In the genomic region with DNA sequence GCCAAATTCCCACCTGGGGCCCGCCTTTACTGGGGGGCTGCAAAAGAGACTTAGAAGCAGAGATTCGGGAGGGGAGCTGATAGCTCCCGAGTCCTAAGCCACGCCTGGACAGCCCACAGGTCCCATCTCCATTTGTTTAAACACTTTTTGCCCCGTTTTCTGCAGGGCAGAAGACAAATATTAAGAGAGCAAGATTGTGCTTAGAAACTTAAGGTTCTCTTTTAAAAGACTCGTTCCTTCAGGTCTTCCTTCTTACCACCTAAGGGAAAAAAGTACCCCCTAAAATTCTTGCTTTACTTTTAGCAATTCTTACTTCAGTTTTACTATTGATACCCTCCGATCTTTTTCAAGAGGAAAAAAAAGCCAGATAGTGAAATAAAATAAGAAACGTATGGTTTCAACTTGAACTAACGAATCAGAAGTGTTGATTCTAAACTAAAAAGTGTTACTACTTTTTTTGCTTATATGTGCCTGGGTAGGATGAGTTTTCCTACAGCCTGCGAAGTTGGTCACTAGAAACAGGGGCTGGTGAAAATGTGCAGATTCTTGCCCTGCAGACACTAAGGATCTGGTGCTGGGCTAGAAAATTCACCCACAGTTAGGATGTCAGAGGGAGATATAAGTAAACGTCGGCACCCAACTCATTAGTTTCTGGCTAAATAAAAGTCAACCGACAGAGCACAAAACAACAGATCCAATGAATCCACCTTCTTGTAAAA, we compare ENCODE assay signal across 1 cellular context.
TF ChIP-seq lines count a peak whose summit lies in the region.

No MANE protein-coding gene starts in this region.

TF ChIP-seq in H1, 55 proteins besides CTCF, POLR2A, EP300 and RAD21:
- TF ChIP-seq EZH2 (IDR thresholded peaks at IDR 0.05; ENCODE audit: low read depth, low read length, severe bottlenecking) (peak; percentile 25), SUZ12 (IDR thresholded peaks at IDR 0.05; ENCODE audit: low read length) (peak; percentile 75), RNF2 (IDR thresholded peaks at IDR 0.05; ENCODE audit: borderline replicate concordance, low read depth, low read length, missing control alignments, poor library complexity, severe bottlenecking) (peak; percentile 68), CBX8 (IDR thresholded peaks at IDR 0.05; ENCODE audit: borderline replicate concordance, low read depth, low read length) (peak; percentile 28; the same call in 1 of the 2 replicates), FOSL1 (IDR thresholded peaks at IDR 0.05; ENCODE audit: insufficient read depth, low read depth, low read length) (no peak), KDM4A (IDR thresholded peaks at IDR 0.05; ENCODE audit: low read depth, low read length, severe bottlenecking) (peak; percentile 21), CTBP2 (IDR thresholded peaks at IDR 0.05; ENCODE audit: borderline replicate concordance, insufficient read depth, insufficient read length, low read length) (no peak)
TF ChIP-seq in H1: peak in this region for 5.
